ENCODE assay signal across 16 cellular contexts in genomic region chr12:69514111-69514510, GRCh38. TPM values are rescaled to one million over a fixed set of nuclear protein-coding genes. Genes with fewer than 3 reads are reported as not detected.
DNase-seq lines count a peak whose midpoint lies in the region; ATAC-seq, FAIRE-seq and TF ChIP-seq lines count a peak whose summit lies in the region.
"Had no signal": no experiment of that assay in that cellular context is flagged by ENCODE, and none has a peak within 500 bp of the region (broad histone marks: within the 10 kb centered on the region; RNA-seq: fewer than 3 reads in every experiment).

No MANE protein-coding gene starts in this region.

- H3K27me3 Mint-ChIP-seq in natural killer cell (ENCODE audit: low read depth in 2 of 2), result no peaks in the 10 kb centered on the region
- H3K27me3 Mint-ChIP-seq in natural killer cell treated with Interleukin-12 subunit alpha and Interleukin-12 subunit beta and Interleukin-15 and Interleukin-18, amount 100 ng/mL, for 72 hours, result no peaks in the 10 kb centered on the region
- H3K27me3 Mint-ChIP-seq in activated CD4-positive, alpha-beta T cell treated with anti-CD3 and anti-CD28 coated beads, Interleukin-2, amount 10 ng/mL, durations not matched to agents 7 days and 5 days, result no peaks in the 10 kb centered on the region
- H3K27me3 Mint-ChIP-seq: B cell; CD4-positive, alpha-beta T cell had no signal

- no peaks in the 10 kb centered on the region for H3K27me3 ChIP-seq in bronchial epithelial cell (ENCODE audit: control insufficient read depth, insufficient read depth, low read length)
- H3K27me3 ChIP-seq: SJCRH30 had no signal

- no peaks in the 10 kb centered on the region for H3K36me3 Mint-ChIP-seq in natural killer cell
- no peaks in the 10 kb centered on the region for H3K36me3 Mint-ChIP-seq in natural killer cell treated with Interleukin-12 subunit alpha and Interleukin-12 subunit beta and Interleukin-15 and Interleukin-18, amount 100 ng/mL, for 72 hours
- H3K36me3 Mint-ChIP-seq in activated CD4-positive, alpha-beta T cell treated with anti-CD3 and anti-CD28 coated beads, Interleukin-2, amount 10 ng/mL, durations not matched to agents 7 days and 5 days (ENCODE audit: low read depth), result peaks cover 2% of the 10 kb centered on the region

- FAIRE-seq in bronchial epithelial cell (lab: Jason Lieb, UNC), result peak; percentile 28
- FAIRE-seq: D721Med, H1 had no signal

- no peak for ATAC-seq in natural killer cell
- ATAC-seq in natural killer cell treated with Interleukin-12 subunit alpha and Interleukin-12 subunit beta and Interleukin-15 and Interleukin-18, amount 100 ng/mL, for 72 hours, result no peak
- ATAC-seq in GM19328 (IDR thresholded peaks at IDR 0.05; ENCODE audit: unreplicated experiment), result no peak

- TF ChIP-seq CTCF in natural killer cell (IDR thresholded peaks at IDR 0.05), result no peak
- TF ChIP-seq CTCF in NB4 (IDR thresholded peaks at IDR 0.05; ENCODE audit: low read depth, low read length), result no peak
- no peak for TF ChIP-seq CTCF in bronchial epithelial cell (IDR thresholded peaks at IDR 0.05; ENCODE audit: insufficient read depth, low read length, severe bottlenecking)

- H3K4me3 ChIP-seq in NB4 (ENCODE audit: low read depth, low read length) (no peak overlapping the region), bronchial epithelial cell (ENCODE audit: low read depth, low read length) (no peak overlapping the region)
- H3K4me3 ChIP-seq: SJCRH30 had no signal

- POLR2A ChIA-PET in activated CD4-positive, alpha-beta T cell treated with anti-CD3 and anti-CD28 coated beads, Interleukin-2, amount 10 ng/mL, durations not matched to agents 7 days and 5 days (lab: Charles Lee), result no interaction called here

- peaks cover 49 to 55% of the 10 kb centered on the region in 2 donors for H3K4me1 Mint-ChIP-seq in natural killer cell
- H3K4me1 Mint-ChIP-seq in natural killer cell treated with Interleukin-12 subunit alpha and Interleukin-12 subunit beta and Interleukin-15 and Interleukin-18, amount 100 ng/mL, for 72 hours (ENCODE audit: low read depth in 2 of 2), result peaks cover 28 to 31% of the 10 kb centered on the region in 2 donors
- H3K4me1 Mint-ChIP-seq in activated CD4-positive, alpha-beta T cell treated with anti-CD3 and anti-CD28 coated beads, Interleukin-2, amount 10 ng/mL, durations not matched to agents 7 days and 5 days, result peaks cover 22% of the 10 kb centered on the region

- no peaks in the 10 kb centered on the region for H3K36me3 ChIP-seq in bronchial epithelial cell (ENCODE audit: control insufficient read depth, insufficient read depth, low read length)
- H3K36me3 ChIP-seq: SJCRH30 had no signal

- TF ChIP-seq POLR2A in NB4 (IDR thresholded peaks at IDR 0.05; ENCODE audit: extremely low read depth, insufficient read length), result no peak

- intact Hi-C loops in natural killer cell (cut with micrococcal nuclease), result no loop called here

- no peaks in the 10 kb centered on the region for H3K9me3 Mint-ChIP-seq in natural killer cell
- H3K9me3 Mint-ChIP-seq in natural killer cell treated with Interleukin-12 subunit alpha and Interleukin-12 subunit beta and Interleukin-15 and Interleukin-18, amount 100 ng/mL, for 72 hours, result no peaks in the 10 kb centered on the region
- H3K9me3 Mint-ChIP-seq in activated CD4-positive, alpha-beta T cell treated with anti-CD3 and anti-CD28 coated beads, Interleukin-2, amount 10 ng/mL, durations not matched to agents 7 days and 5 days, result no peaks in the 10 kb centered on the region
- H3K9me3 Mint-ChIP-seq: CD4-positive, alpha-beta T cell had no signal

- H3K27ac Mint-ChIP-seq in natural killer cell, result peak overlapping the region; percentile 71 to 72
- H3K27ac Mint-ChIP-seq in natural killer cell treated with Interleukin-12 subunit alpha and Interleukin-12 subunit beta and Interleukin-15 and Interleukin-18, amount 100 ng/mL, for 72 hours, result no peak overlapping the region
- H3K27ac Mint-ChIP-seq in activated CD4-positive, alpha-beta T cell treated with anti-CD3 and anti-CD28 coated beads, Interleukin-2, amount 10 ng/mL, durations not matched to agents 7 days and 5 days, result no peak overlapping the region
- H3K27ac Mint-ChIP-seq: B cell; CD4-positive, alpha-beta T cell had no signal

- CTCF ChIA-PET in activated CD4-positive, alpha-beta T cell treated with anti-CD3 and anti-CD28 coated beads, Interleukin-2, amount 10 ng/mL, durations not matched to agents 7 days and 5 days (lab: Charles Lee), result no interaction called here

- no peak for DNase-seq in natural killer cell
- DNase-seq in natural killer cell treated with Interleukin-12 subunit alpha and Interleukin-12 subunit beta and Interleukin-15 and Interleukin-18, amount 100 ng/mL, for 72 hours (ENCODE audit: low spot score), result no peak
- peak; percentile 15 for DNase-seq in NB4 (ENCODE audit: low read depth)
- DNase-seq in bronchial epithelial cell (ENCODE audit: low read depth), result no peak
- no peak for DNase-seq in activated CD4-positive, alpha-beta T cell treated with anti-CD3 and anti-CD28 coated beads, Interleukin-2, amount 10 ng/mL, durations not matched to agents 7 days and 5 days
- DNase-seq in middle frontal gyrus (ENCODE audit: extremely low spot score, low spot score), result no peak
- DNase-seq: CD4-positive, alpha-beta T cell; KG1; NCI-H1092; NCI-H748 treated with DMSO at 0.1 percent for 48 hours; RPMI8226; SJCRH30 had no signal

- H3K4me3 Mint-ChIP-seq in natural killer cell, result no peak overlapping the region
- no peak overlapping the region for H3K4me3 Mint-ChIP-seq in natural killer cell treated with Interleukin-12 subunit alpha and Interleukin-12 subunit beta and Interleukin-15 and Interleukin-18, amount 100 ng/mL, for 72 hours
- no peak overlapping the region for H3K4me3 Mint-ChIP-seq in activated CD4-positive, alpha-beta T cell treated with anti-CD3 and anti-CD28 coated beads, Interleukin-2, amount 10 ng/mL, durations not matched to agents 7 days and 5 days
- H3K4me3 Mint-ChIP-seq: B cell; CD4-positive, alpha-beta T cell had no signal

RNA-seq across cellular contexts. Expression of gene FRS2, which starts 43.9 kb away (rescaled TPM):
- total RNA-seq in natural killer cell (10 to 100 TPM; 25.6 to 33.8 (median 28.2) TPM), bronchial epithelial cell (25.5 and 27.1 TPM in 2 replicates)
- total RNA-seq in natural killer cell treated with Interleukin-12 subunit alpha and Interleukin-12 subunit beta and Interleukin-15 and Interleukin-18, amount 100 ng/mL, for 72 hours, result 10 to 100 TPM; 15.2 to 17.6 TPM
- total RNA-seq in activated CD4-positive, alpha-beta T cell treated with anti-CD3 and anti-CD28 coated beads, Interleukin-2, amount 10 ng/mL, durations not matched to agents 7 days and 5 days, result 10 to 100 TPM; 14.6 to 18.4 TPM

Comparison
In these comparisons a context has a peak if more than half of its experiments do, and no peak if none do; other contexts are left out.
1. H3K27ac Mint-ChIP-seq: peak in natural killer cell (2 of 2); none in natural killer cell treated with Interleukin-12 subunit alpha and Interleukin-12 subunit beta and Interleukin-15 and Interleukin-18, amount 100 ng/mL, for 72 hours (0 of 2) and activated CD4-positive, alpha-beta T cell treated with anti-CD3 and anti-CD28 coated beads, Interleukin-2, amount 10 ng/mL, durations not matched to agents 7 days and 5 days (single experiment).